8 cellular contexts compared by ENCODE assay signal in genomic region chr1:186680031-186681012, GRCh38. TPM values are rescaled to one million over a fixed set of nuclear protein-coding genes. Genes with fewer than 3 reads are reported as not detected.
DNase-seq lines count a peak whose midpoint lies in the region; ATAC-seq and TF ChIP-seq lines count a peak whose summit lies in the region.

PTGS2 (minus strand) TSS chr1:186680423; CDS start chr1:186680290, 133 bp downstream.

- no peaks in the 10 kb centered on the region for H3K27me3 ChIP-seq in right atrium auricular region

- peak in 1 of 2 donors; percentile 55 for TF ChIP-seq CTCF in right atrium auricular region (IDR thresholded peaks at IDR 0.05)

- DNase-seq in D341Med (ENCODE audit: low spot score) (peak; percentile 92), HT-29 (ENCODE audit: low spot score) (peak; percentile 93), RKO (ENCODE audit: low spot score) (peak; percentile 87), right atrium auricular region (ENCODE audit: low spot score) (peak; percentile 91), pons (ENCODE audit: low spot score) (peak; percentile 68)
- no peak for DNase-seq in stimulated activated naive CD4-positive, alpha-beta T cell (lab: John Stamatoyannopoulos, UW)

- peak; percentile 89 for ATAC-seq in GM21381 (IDR thresholded peaks at IDR 0.05; ENCODE audit: unreplicated experiment)

- H3K4me1 ChIP-seq in right atrium auricular region: no peaks in the 10 kb centered on the region

- peaks cover 1% of the 10 kb centered on the region for H3K36me3 ChIP-seq in right atrium auricular region

- peak within 1 kb of the TSS; percentile 59 for H3K27ac ChIP-seq in angular gyrus (ENCODE audit: low read depth, low read length)
- H3K27ac ChIP-seq in right atrium auricular region: peak within 1 kb of the TSS; percentile 81 to 82

- peak within 1 kb of the TSS; percentile 56 to 62 for H3K4me3 ChIP-seq in right atrium auricular region

- H3K9me3 ChIP-seq in right atrium auricular region: no peaks in the 10 kb centered on the region

RNA-seq across cellular contexts. Expression of gene PTGS2, which starts in this region (rescaled TPM):
- total RNA-seq in HT-29 (2014; rRNA removed; shearing (Covaris generic)): 7.9 and 12.9 TPM in 2 replicates
- 1 to 10 TPM; 1.9 to 2.5 TPM for total RNA-seq in right atrium auricular region

Comparison
In these comparisons a context has a peak if more than half of its experiments do, and no peak if none do; other contexts are left out.
1. DNase-seq: peak in D341Med (single experiment), HT-29 (single experiment), RKO (single experiment), right atrium auricular region (single experiment) and pons (single experiment); none in stimulated activated naive CD4-positive, alpha-beta T cell (0 of 6).